8 cellular contexts compared by ENCODE assay signal in genomic region chr11:125625594-125626380, GRCh38. TPM values are rescaled to one million over a fixed set of nuclear protein-coding genes. Genes with fewer than 3 reads are reported as not detected.
DNase-seq lines count a peak whose midpoint lies in the region; ATAC-seq and TF ChIP-seq lines count a peak whose summit lies in the region.

No MANE protein-coding gene starts in this region.

- H3K27ac ChIP-seq in C4-2B, result peak overlapping the region; percentile 94
- peak overlapping the region; percentile 73 to 99 (median 95) for H3K27ac ChIP-seq in dorsolateral prefrontal cortex

- peak overlapping the region; percentile 55 to 95 (median 78) for H3K4me3 ChIP-seq in dorsolateral prefrontal cortex
- H3K4me3 ChIP-seq in lower leg skin (ENCODE audit: low read depth, poor library complexity, severe bottlenecking), result peak overlapping the region; percentile 63

- ATAC-seq in GM19328 (IDR thresholded peaks at IDR 0.05; ENCODE audit: unreplicated experiment) (peak; percentile 84), HG03520 (IDR thresholded peaks at IDR 0.05; ENCODE audit: unreplicated experiment) (peak; percentile 86)

- TF ChIP-seq POLR2A in lower leg skin (IDR thresholded peaks at IDR 0.05), result no peak

- intact Hi-C loops in dorsolateral prefrontal cortex (cut with DNase I) (loop anchor here (1.0 to 5.0 kb wide), 4 partner anchors 33 to 513 kb away; partner anchors contain the start of genes HYLS1 (in 2 of the 2), STT3A (in 2 of the 2) and TMEM218 (in 1 of the 2)), lower leg skin (cut with DNase I; ENCODE audit: low total_unique reads) (no loop called here)

- DNase-seq in NCI-H526 treated with DMSO at 0.1 percent for 48 hours (lab: John Stamatoyannopoulos, UW) (peak; percentile 97), dorsolateral prefrontal cortex (peak; percentile 82 to 95 (median 88)), lower leg skin (ENCODE audit: low spot score in 2 of 2) (peak; percentile 84 to 96)
- peak; percentile 89 to 92 for DNase-seq in activated CD4-positive, alpha-beta T cell treated with anti-CD3 and anti-CD28 coated beads, Interleukin-2, amount 50 U/mL, for 48 hours
- DNase-seq in stimulated activated CD4-positive, alpha-beta T cell treated with anti-CD3 and anti-CD28 coated beads, Interleukin-4, amount 100 ng/mL, for 4 hours, result peak; percentile 80 to 82

- TF ChIP-seq CTCF in C4-2B (conservative IDR thresholded peaks at IDR 0.05) (no peak), dorsolateral prefrontal cortex (IDR thresholded peaks at IDR 0.05 in 54 of 56, conservative IDR thresholded peaks at IDR 0.05 in 2 of 56; ENCODE audit: low read depth in 1 of 56, partially characterized antibody in 56 of 56) (peak in 34 of 56 donors; percentile 2 to 60 (median 28)), lower leg skin (IDR thresholded peaks at IDR 0.05) (no peak)

- 1% methylated on average over 37 to 58 of the region's 60 CpGs for WGBS in lower leg skin, 2 donors

- no peaks in the 10 kb centered on the region for H3K27me3 ChIP-seq in dorsolateral prefrontal cortex

RNA-seq across cellular contexts. Expression of gene CHEK1, which starts 0.8 kb away (rescaled TPM):
- total RNA-seq in dorsolateral prefrontal cortex (1 to 10 TPM in 119 of 120 experiments, under 1 TPM in 1; 0.86 to 8.1 (median 3.5) TPM), lower leg skin (1 to 10 TPM in 3 of 4 donors, under 1 TPM in 1; 0.99 to 8.0 (median 1.9) TPM)

RNA-seq across cellular contexts. Expression of gene STT3A, which starts 33.1 kb away (rescaled TPM):
- total RNA-seq in dorsolateral prefrontal cortex (10 to 100 TPM; 34.3 to 77.7 (median 52.4) TPM), lower leg skin (10 to 100 TPM; 42.8 to 56.5 (median 50.4) TPM)

RNA-seq across cellular contexts. Expression of gene ACRV1, which starts 54.9 kb away (rescaled TPM):
- total RNA-seq in dorsolateral prefrontal cortex (1 to 10 TPM in 86 of 120 experiments, under 1 TPM in 33, not detected in 1; 0.21 to 3.3 (median 1.4) TPM), lower leg skin (not detected)

RNA-seq across cellular contexts. Expression of gene EI24, which starts 56.5 kb away (rescaled TPM):
- total RNA-seq in dorsolateral prefrontal cortex (10 to 100 TPM; 38.1 to 71.8 (median 53.9) TPM), lower leg skin (10 to 100 TPM; 66.4 to 99.5 (median 90.6) TPM)

Comparison
In these comparisons a context has a peak if more than half of its experiments do, and no peak if none do; other contexts are left out.
1. Peak in every context shown above with its lines: DNase-seq, ATAC-seq, H3K4me3 ChIP-seq and H3K27ac ChIP-seq.
2. CTCF ChIP-seq: peak in dorsolateral prefrontal cortex (34 of 56); none in C4-2B (single experiment) and lower leg skin (0 of 3).